Comparison of ENCODE assay signal across 8 cellular contexts in genomic region chr6:34145161-34146020, GRCh38. TPM values are rescaled to one million over a fixed set of nuclear protein-coding genes. Genes with fewer than 3 reads are reported as not detected.
DNase-seq lines count a peak whose midpoint lies in the region; ATAC-seq and TF ChIP-seq lines count a peak whose summit lies in the region.

No MANE protein-coding gene starts in this region.

- no peaks in the 10 kb centered on the region for H3K9me3 ChIP-seq in MG63
- no peaks in the 10 kb centered on the region for H3K9me3 ChIP-seq in parathyroid adenoma (ENCODE audit: control insufficient read depth, low read length)

- no peak overlapping the region for H3K9ac ChIP-seq in parathyroid adenoma

- peak overlapping the region; percentile 68 for H3K4me2 ChIP-seq in parathyroid adenoma (ENCODE audit: low read length)

- H3K27me3 ChIP-seq in MG63 (peaks cover 13% of the 10 kb centered on the region), parathyroid adenoma (ENCODE audit: control insufficient read depth, insufficient read depth, low read length) (peaks cover 3% of the 10 kb centered on the region)

- H3K27ac ChIP-seq in parathyroid adenoma, result no peak overlapping the region

- H3K36me3 ChIP-seq in MG63, result no peaks in the 10 kb centered on the region
- no peaks in the 10 kb centered on the region for H3K36me3 ChIP-seq in parathyroid adenoma (ENCODE audit: control insufficient read depth, insufficient read depth, low read length)

- H3K4me3 ChIP-seq in MG63 (peak overlapping the region; percentile 26; the same call in 1 of the 2 replicates), fibroblast of villous mesenchyme (ENCODE audit: low read depth, low read length) (peak overlapping the region; percentile 29), parathyroid adenoma (ENCODE audit: low read depth, low read length) (peak overlapping the region; percentile 37)

- H2AFZ ChIP-seq in parathyroid adenoma, result peak overlapping the region; percentile 65

- no peaks in the 10 kb centered on the region for H3K79me2 ChIP-seq in parathyroid adenoma

- DNase-seq in COR-L47 (lab: John Stamatoyannopoulos, UW) (peak; percentile 65), MG63 (peak; percentile 56), fibroblast of villous mesenchyme (ENCODE audit: low read depth) (peak; percentile 37)
- peak; percentile 36 to 60 for DNase-seq in activated T-cell treated with anti-CD3 and anti-CD28 coated beads, Interleukin-2, amount 50 U/mL, for 48 hours

- H3K4me1 ChIP-seq in parathyroid adenoma, result peaks cover 6% of the 10 kb centered on the region

- TF ChIP-seq CTCF in fibroblast of villous mesenchyme (IDR thresholded peaks at IDR 0.05; ENCODE audit: insufficient read depth, low read depth, low read length), result no peak
- TF ChIP-seq CTCF in parathyroid adenoma (IDR thresholded peaks at IDR 0.05), result no peak

- ATAC-seq in GM19397 (IDR thresholded peaks at IDR 0.05; ENCODE audit: unreplicated experiment) (no peak), HG03039 (IDR thresholded peaks at IDR 0.05; ENCODE audit: unreplicated experiment) (no peak), HG03280 (IDR thresholded peaks at IDR 0.05; ENCODE audit: unreplicated experiment) (no peak)

RNA-seq across cellular contexts. Expression of gene GRM4, which starts 0.5 kb away (rescaled TPM):
- not detected in 2 replicates for total RNA-seq in MG63 (2014; rRNA removed; shearing (Covaris generic); ENCODE audit: low replicate concordance)
- under 0.01 TPM in 2 replicates for total RNA-seq in fibroblast of villous mesenchyme
